In genomic region chr19:16860996-16861395, GRCh38 we compare ENCODE assay signal across 2 cellular contexts.
TF ChIP-seq lines count a peak whose summit lies in the region.

No MANE protein-coding gene starts in this region.

TF ChIP-seq in IMR-90, 13 proteins besides CTCF, POLR2A, EP300 and RAD21:
- TF ChIP-seq RFX5 (IDR thresholded peaks at IDR 0.05; ENCODE audit: low read depth, low read length): no peak
- TF ChIP-seq BHLHE40 (IDR thresholded peaks at IDR 0.05; ENCODE audit: low read depth, low read length): no peak
- TF ChIP-seq MAZ (IDR thresholded peaks at IDR 0.05; ENCODE audit: borderline replicate concordance, low read depth, low read length): no peak
- TF ChIP-seq NFE2L2 (IDR thresholded peaks at IDR 0.05; ENCODE audit: low read depth, low read length): no peak
- no peak for TF ChIP-seq CHD1 (IDR thresholded peaks at IDR 0.05; ENCODE audit: low read depth, low read length)
- no peak for TF ChIP-seq USF2 (IDR thresholded peaks at IDR 0.05; ENCODE audit: low read depth, low read length)
- no peak for TF ChIP-seq MAFK (IDR thresholded peaks at IDR 0.05; ENCODE audit: low read depth, low read length)
- no peak for TF ChIP-seq ELK1 (IDR thresholded peaks at IDR 0.05; ENCODE audit: borderline replicate concordance, low read depth, low read length)
- TF ChIP-seq RCOR1 (IDR thresholded peaks at IDR 0.05; ENCODE audit: insufficient replicate concordance, low read length): no peak
- no peak for TF ChIP-seq SMC3 (IDR thresholded peaks at IDR 0.05; ENCODE audit: low read depth, low read length)

TF ChIP-seq in WTC11, 78 proteins besides CTCF, POLR2A, EP300 and RAD21:
- TF ChIP-seq ZNF532 (CRISPR knock-in tag; IDR thresholded peaks at IDR 0.05; ENCODE audit: borderline replicate concordance) (no peak), FOXK1 (CRISPR knock-in tag; IDR thresholded peaks at IDR 0.05) (no peak), PRRX2 (CRISPR knock-in tag; IDR thresholded peaks at IDR 0.05) (no peak), ZNF512 (CRISPR knock-in tag; IDR thresholded peaks at IDR 0.05; ENCODE audit: borderline replicate concordance) (no peak)
